1 cellular context compared by ENCODE assay signal in the genomic region with DNA sequence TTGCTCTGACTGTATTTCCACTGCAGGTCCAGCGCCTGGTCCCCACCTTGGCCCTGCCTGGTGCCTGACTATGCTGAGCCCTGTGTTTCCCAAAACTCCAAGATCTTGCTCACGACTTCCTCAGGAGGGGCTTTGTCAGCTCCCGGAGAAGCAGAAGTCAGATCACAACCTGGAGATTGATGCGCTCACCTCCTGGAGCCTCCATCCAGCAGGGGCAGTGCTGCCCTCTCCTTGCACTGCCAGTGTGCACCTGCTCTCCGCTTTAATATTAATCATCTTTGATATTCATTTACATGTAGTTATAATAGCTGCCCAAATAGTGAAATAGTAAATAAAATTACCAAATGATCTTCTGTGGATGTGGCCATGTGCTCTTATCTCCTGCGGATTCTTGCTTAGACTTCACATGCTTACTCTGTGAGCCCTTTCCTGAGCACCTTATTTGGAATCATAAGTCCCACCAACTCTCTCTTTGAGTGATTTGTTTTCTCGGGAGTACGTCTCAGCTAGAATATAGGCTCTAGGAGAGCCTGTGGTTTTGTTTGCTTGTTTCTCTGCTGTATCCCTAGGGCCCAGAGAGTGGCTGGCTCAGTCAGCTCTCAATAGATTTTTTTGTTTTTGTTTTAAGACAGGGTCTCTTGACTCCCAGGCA.
TF ChIP-seq lines count a peak whose summit lies in the region.

No MANE protein-coding gene starts in this region.

TF ChIP-seq in HEK293, 187 proteins besides CTCF, POLR2A, EP300 and RAD21:
- TF ChIP-seq WT1 (tag by site-specific recombination; IDR thresholded peaks at IDR 0.05) (no peak), ZFP69B (tag by site-specific recombination; IDR thresholded peaks at IDR 0.05) (no peak), ZNF157 (tag by site-specific recombination; IDR thresholded peaks at IDR 0.05) (no peak), ZNF596 (tag by site-specific recombination; IDR thresholded peaks at IDR 0.05) (no peak), SCRT1 (tag by site-specific recombination; IDR thresholded peaks at IDR 0.05; ENCODE audit: borderline replicate concordance) (no peak), FEZF1 (tag by site-specific recombination; IDR thresholded peaks at IDR 0.05) (no peak), ZNF555 (tag by site-specific recombination; conservative IDR thresholded peaks at IDR 0.05) (no peak), ZNF155 (tag by site-specific recombination; IDR thresholded peaks at IDR 0.05) (no peak), EGR2 (tag by site-specific recombination; IDR thresholded peaks at IDR 0.05; ENCODE audit: low read depth) (no peak), ZNF660 (tag by site-specific recombination; IDR thresholded peaks at IDR 0.05) (no peak), ZNF510 (tag by site-specific recombination; IDR thresholded peaks at IDR 0.05; ENCODE audit: insufficient replicate concordance) (no peak), ZNF747 (tag by site-specific recombination; IDR thresholded peaks at IDR 0.05) (no peak), ZNF366 (tag by site-specific recombination; conservative IDR thresholded peaks at IDR 0.05) (no peak), ZNF248 (tag by site-specific recombination; IDR thresholded peaks at IDR 0.05) (no peak)
- TF ChIP-seq, protein P1, sequence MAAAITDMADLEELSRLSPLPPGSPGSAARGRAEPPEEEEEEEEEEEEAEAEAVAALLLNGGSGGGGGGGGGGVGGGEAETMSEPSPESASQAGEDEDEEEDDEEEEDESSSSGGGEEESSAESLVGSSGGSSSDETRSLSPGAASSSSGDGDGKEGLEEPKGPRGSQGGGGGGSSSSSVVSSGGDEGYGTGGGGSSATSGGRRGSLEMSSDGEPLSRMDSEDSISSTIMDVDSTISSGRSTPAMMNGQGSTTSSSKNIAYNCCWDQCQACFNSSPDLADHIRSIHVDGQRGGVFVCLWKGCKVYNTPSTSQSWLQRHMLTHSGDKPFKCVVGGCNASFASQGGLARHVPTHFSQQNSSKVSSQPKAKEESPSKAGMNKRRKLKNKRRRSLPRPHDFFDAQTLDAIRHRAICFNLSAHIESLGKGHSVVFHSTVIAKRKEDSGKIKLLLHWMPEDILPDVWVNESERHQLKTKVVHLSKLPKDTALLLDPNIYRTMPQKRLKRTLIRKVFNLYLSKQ (tag by site-specific recombination; IDR thresholded peaks at IDR 0.05; ENCODE audit: borderline replicate concordance), result no peak
- TF ChIP-seq, protein P2, sequence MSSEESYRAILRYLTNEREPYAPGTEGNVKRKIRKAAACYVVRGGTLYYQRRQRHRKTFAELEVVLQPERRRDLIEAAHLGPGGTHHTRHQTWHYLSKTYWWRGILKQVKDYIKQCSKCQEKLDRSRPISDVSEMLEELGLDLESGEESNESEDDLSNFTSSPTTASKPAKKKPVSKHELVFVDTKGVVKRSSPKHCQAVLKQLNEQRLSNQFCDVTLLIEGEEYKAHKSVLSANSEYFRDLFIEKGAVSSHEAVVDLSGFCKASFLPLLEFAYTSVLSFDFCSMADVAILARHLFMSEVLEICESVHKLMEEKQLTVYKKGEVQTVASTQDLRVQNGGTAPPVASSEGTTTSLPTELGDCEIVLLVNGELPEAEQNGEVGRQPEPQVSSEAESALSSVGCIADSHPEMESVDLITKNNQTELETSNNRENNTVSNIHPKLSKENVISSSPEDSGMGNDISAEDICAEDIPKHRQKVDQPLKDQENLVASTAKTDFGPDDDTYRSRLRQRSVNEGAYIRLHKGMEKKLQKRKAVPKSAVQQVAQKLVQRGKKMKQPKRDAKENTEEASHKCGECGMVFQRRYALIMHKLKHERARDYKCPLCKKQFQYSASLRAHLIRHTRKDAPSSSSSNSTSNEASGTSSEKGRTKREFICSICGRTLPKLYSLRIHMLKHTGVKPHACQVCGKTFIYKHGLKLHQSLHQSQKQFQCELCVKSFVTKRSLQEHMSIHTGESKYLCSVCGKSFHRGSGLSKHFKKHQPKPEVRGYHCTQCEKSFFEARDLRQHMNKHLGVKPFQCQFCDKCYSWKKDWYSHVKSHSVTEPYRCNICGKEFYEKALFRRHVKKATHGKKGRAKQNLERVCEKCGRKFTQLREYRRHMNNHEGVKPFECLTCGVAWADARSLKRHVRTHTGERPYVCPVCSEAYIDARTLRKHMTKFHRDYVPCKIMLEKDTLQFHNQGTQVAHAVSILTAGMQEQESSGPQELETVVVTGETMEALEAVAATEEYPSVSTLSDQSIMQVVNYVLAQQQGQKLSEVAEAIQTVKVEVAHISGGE (tag by site-specific recombination; conservative IDR thresholded peaks at IDR 0.05; ENCODE audit: low read depth), result no peak
- TF ChIP-seq, protein P3, sequence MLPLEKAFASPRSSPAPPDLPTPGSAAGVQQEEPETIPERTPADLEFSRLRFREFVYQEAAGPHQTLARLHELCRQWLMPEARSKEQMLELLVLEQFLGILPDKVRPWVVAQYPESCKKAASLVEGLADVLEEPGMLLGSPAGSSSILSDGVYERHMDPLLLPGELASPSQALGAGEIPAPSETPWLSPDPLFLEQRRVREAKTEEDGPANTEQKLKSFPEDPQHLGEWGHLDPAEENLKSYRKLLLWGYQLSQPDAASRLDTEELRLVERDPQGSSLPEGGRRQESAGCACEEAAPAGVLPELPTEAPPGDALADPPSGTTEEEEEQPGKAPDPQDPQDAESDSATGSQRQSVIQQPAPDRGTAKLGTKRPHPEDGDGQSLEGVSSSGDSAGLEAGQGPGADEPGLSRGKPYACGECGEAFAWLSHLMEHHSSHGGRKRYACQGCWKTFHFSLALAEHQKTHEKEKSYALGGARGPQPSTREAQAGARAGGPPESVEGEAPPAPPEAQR (tag by site-specific recombination; IDR thresholded peaks at IDR 0.05), result no peak
- TF ChIP-seq, protein P4, sequence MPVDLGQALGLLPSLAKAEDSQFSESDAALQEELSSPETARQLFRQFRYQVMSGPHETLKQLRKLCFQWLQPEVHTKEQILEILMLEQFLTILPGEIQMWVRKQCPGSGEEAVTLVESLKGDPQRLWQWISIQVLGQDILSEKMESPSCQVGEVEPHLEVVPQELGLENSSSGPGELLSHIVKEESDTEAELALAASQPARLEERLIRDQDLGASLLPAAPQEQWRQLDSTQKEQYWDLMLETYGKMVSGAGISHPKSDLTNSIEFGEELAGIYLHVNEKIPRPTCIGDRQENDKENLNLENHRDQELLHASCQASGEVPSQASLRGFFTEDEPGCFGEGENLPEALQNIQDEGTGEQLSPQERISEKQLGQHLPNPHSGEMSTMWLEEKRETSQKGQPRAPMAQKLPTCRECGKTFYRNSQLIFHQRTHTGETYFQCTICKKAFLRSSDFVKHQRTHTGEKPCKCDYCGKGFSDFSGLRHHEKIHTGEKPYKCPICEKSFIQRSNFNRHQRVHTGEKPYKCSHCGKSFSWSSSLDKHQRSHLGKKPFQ (tag by site-specific recombination; IDR thresholded peaks at IDR 0.05), result no peak
- TF ChIP-seq, protein P5, sequence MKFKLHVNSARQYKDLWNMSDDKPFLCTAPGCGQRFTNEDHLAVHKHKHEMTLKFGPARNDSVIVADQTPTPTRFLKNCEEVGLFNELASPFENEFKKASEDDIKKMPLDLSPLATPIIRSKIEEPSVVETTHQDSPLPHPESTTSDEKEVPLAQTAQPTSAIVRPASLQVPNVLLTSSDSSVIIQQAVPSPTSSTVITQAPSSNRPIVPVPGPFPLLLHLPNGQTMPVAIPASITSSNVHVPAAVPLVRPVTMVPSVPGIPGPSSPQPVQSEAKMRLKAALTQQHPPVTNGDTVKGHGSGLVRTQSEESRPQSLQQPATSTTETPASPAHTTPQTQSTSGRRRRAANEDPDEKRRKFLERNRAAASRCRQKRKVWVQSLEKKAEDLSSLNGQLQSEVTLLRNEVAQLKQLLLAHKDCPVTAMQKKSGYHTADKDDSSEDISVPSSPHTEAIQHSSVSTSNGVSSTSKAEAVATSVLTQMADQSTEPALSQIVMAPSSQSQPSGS (tag by site-specific recombination; IDR thresholded peaks at IDR 0.05; ENCODE audit: low read depth), result no peak
TF ChIP-seq in HEK293: peak in this region for 0.
